Comparison of ENCODE assay signal across 1 cellular context in genomic region chr19:39390759-39391592, GRCh38.
A peak's percentile ranks its signal among the peaks of the same experiment; 100 is the strongest.
TF ChIP-seq lines count a peak whose summit lies in the region.

Gene MED29 (plus strand): TSS chr19:39391378. CDS start chr19:39391423, 45 bp downstream.
Gene PAF1 (minus strand): TSS chr19:39391106. CDS start chr19:39390864, 242 bp downstream.

TF ChIP-seq in K562, 482 proteins besides CTCF, POLR2A, EP300 and RAD21 (continued from another document):
- TF ChIP-seq POLR3G (IDR thresholded peaks at IDR 0.05; ENCODE audit: extremely low read depth, insufficient read length, insufficient replicate concordance) (no peak), PHF8 (IDR thresholded peaks at IDR 0.05; ENCODE audit: borderline replicate concordance, low read length) (peak; percentile 85), SMAD1 (IDR thresholded peaks at IDR 0.05; ENCODE audit: low read depth, low read length, partially characterized antibody) (no peak), TCF15 (CRISPR knock-in tag; IDR thresholded peaks at IDR 0.05) (no peak), THRA (IDR thresholded peaks at IDR 0.05) (no peak), TBL1XR1 (IDR thresholded peaks at IDR 0.05; ENCODE audit: low read length in 2 of 2) (no peak; a peak in 1 of 4 replicates), ZNF445 (CRISPR knock-in tag; IDR thresholded peaks at IDR 0.05; ENCODE audit: low read depth) (no peak), KHSRP (IDR thresholded peaks at IDR 0.05) (no peak), NR2C2 (CRISPR knock-in tag; IDR thresholded peaks at IDR 0.05) (peak; percentile 74), NR2C2 (tag; IDR thresholded peaks at IDR 0.05) (peak; percentile 78), ATF7 (IDR thresholded peaks at IDR 0.05) (peak; percentile 99), ETS2 (tag; IDR thresholded peaks at IDR 0.05; ENCODE audit: borderline replicate concordance, poor library complexity, severe bottlenecking) (no peak), ERF (CRISPR knock-in tag; IDR thresholded peaks at IDR 0.05) (0 out of 2 replicates have a peak, but pooled peaks have one; percentile 49), AFF4 (CRISPR knock-in tag; IDR thresholded peaks at IDR 0.05) (no peak; the same call in 1 of the 2 replicates), HNRNPUL1 (IDR thresholded peaks at IDR 0.05; ENCODE audit: low read length) (no peak), SMAD4 (CRISPR knock-in tag; conservative IDR thresholded peaks at IDR 0.05) (no peak), ZNF696 (CRISPR knock-in tag; conservative IDR thresholded peaks at IDR 0.05) (no peak), ZNF699 (CRISPR knock-in tag; IDR thresholded peaks at IDR 0.05; ENCODE audit: insufficient replicate concordance) (no peak), KDM5B (IDR thresholded peaks at IDR 0.05; ENCODE audit: insufficient replicate concordance, low read depth, low read length) (peak; percentile 97), ZNF57 (CRISPR knock-in tag; IDR thresholded peaks at IDR 0.05) (no peak), ZKSCAN8 (CRISPR knock-in tag; IDR thresholded peaks at IDR 0.05) (no peak), TRIM24 (IDR thresholded peaks at IDR 0.05) (no peak), RAD51 (IDR thresholded peaks at IDR 0.05; ENCODE audit: borderline replicate concordance, low read depth) (no peak), HDAC8 (tag; IDR thresholded peaks at IDR 0.05) (no peak), SIRT6 (IDR thresholded peaks at IDR 0.05; ENCODE audit: low read depth, low read length) (no peak), ELF4 (CRISPR knock-in tag; IDR thresholded peaks at IDR 0.05) (no peak; the same call in 1 of the 2 replicates), ILK (tag; IDR thresholded peaks at IDR 0.05; ENCODE audit: borderline replicate concordance, low read depth) (no peak), ETS1 (conservative IDR thresholded peaks at IDR 0.05; ENCODE audit: control insufficient read depth, low read depth, low read length) (peak; percentile 24; the same call in 1 of the 2 replicates), HMBOX1 (IDR thresholded peaks at IDR 0.05) (peak; percentile 95), BHLHE40 (IDR thresholded peaks at IDR 0.05; ENCODE audit: low read length) (no peak; the same call in 1 of the 2 replicates), NCOR1 (IDR thresholded peaks at IDR 0.05) (no peak), MCM7 (IDR thresholded peaks at IDR 0.05) (no peak), IRF9 (tag; IDR thresholded peaks at IDR 0.05) (no peak), BDP1 (IDR thresholded peaks at IDR 0.05; ENCODE audit: insufficient read depth, insufficient read length) (no peak), MYNN (IDR thresholded peaks at IDR 0.05) (peak; percentile 71; the same call in 1 of the 2 replicates), MYNN (CRISPR knock-in tag; IDR thresholded peaks at IDR 0.05) (no peak), ILF3 (IDR thresholded peaks at IDR 0.05; ENCODE audit: borderline replicate concordance) (no peak), ZNF644 (tag; IDR thresholded peaks at IDR 0.05; ENCODE audit: low read depth) (no peak), ATF1 (CRISPR knock-in tag; IDR thresholded peaks at IDR 0.05) (peak; percentile 41; the same call in 1 of the 2 replicates), ATF1 (tag; IDR thresholded peaks at IDR 0.05) (peak; percentile 98), ZNF165 (CRISPR knock-in tag; IDR thresholded peaks at IDR 0.05; ENCODE audit: borderline replicate concordance) (no peak), ZNF263 (CRISPR knock-in tag; IDR thresholded peaks at IDR 0.05; ENCODE audit: borderline replicate concordance) (peak; percentile 70; the same call in 1 of the 2 replicates), SRSF9 (IDR thresholded peaks at IDR 0.05; ENCODE audit: borderline replicate concordance, low read depth, low read length) (no peak)
